Comparison of ENCODE assay signal across 11 cellular contexts in genomic region chr4:118869808-118870342, GRCh38. TPM values are rescaled to one million over a fixed set of nuclear protein-coding genes. Genes with fewer than 3 reads are reported as not detected.
DNase-seq lines count a peak whose midpoint lies in the region; ATAC-seq and TF ChIP-seq lines count a peak whose summit lies in the region.
"Had no signal": no experiment of that assay in that cellular context is flagged by ENCODE, and none has a peak within 500 bp of the region (broad histone marks: within the 10 kb centered on the region; RNA-seq: fewer than 3 reads in every experiment).

No MANE protein-coding gene starts in this region.

- no peak overlapping the region for H3K27ac Mint-ChIP-seq in stimulated activated effector memory CD8-positive, alpha-beta T cell treated with anti-CD3 and anti-CD28 coated beads, Interleukin-12 subunit alpha, Interleukin-12 subunit beta, amount 100 ng/mL, for 72 hours

- no peak overlapping the region for H3K4me3 Mint-ChIP-seq in stimulated activated effector memory CD8-positive, alpha-beta T cell treated with anti-CD3 and anti-CD28 coated beads, Interleukin-12 subunit alpha, Interleukin-12 subunit beta, amount 100 ng/mL, for 72 hours

- intact Hi-C loops in left cardiac atrium (cut with DNase I), result no loop called here

- no peaks in the 10 kb centered on the region for H3K36me3 Mint-ChIP-seq in stimulated activated effector memory CD8-positive, alpha-beta T cell treated with anti-CD3 and anti-CD28 coated beads, Interleukin-12 subunit alpha, Interleukin-12 subunit beta, amount 100 ng/mL, for 72 hours

- no peak for TF ChIP-seq CTCF in astrocyte of the spinal cord (IDR thresholded peaks at IDR 0.05; ENCODE audit: low read depth, low read length)

- in situ Hi-C loops in astrocyte of the spinal cord (cut with HindIII; ENCODE audit: low sequenced_read_pairs), result no loop called here

- peak; percentile 21 to 34 for ATAC-seq in left cardiac atrium
- ATAC-seq in stimulated activated effector memory CD8-positive, alpha-beta T cell treated with anti-CD3 and anti-CD28 coated beads, Interleukin-12 subunit alpha, Interleukin-12 subunit beta, amount 100 ng/mL, for 72 hours, result peak; percentile 19

- H3K4me3 ChIP-seq in astrocyte of the spinal cord (ENCODE audit: low read depth, low read length), result no peak overlapping the region
- H3K4me3 ChIP-seq: PC-9, right lobe of liver had no signal

- no peaks in the 10 kb centered on the region for H3K9me3 Mint-ChIP-seq in stimulated activated effector memory CD8-positive, alpha-beta T cell treated with anti-CD3 and anti-CD28 coated beads, Interleukin-12 subunit alpha, Interleukin-12 subunit beta, amount 100 ng/mL, for 72 hours

- peak; percentile 2 for DNase-seq in DMS 273 (lab: John Stamatoyannopoulos, UW; ENCODE audit: unreplicated experiment)
- DNase-seq in DMS 273 treated with DMSO at 0.1 percent for 48 hours (lab: John Stamatoyannopoulos, UW), result no peak
- DNase-seq in astrocyte of the spinal cord (ENCODE audit: low read depth, low spot score), result peak; percentile 41
- no peak for DNase-seq in left cardiac atrium
- no peak for DNase-seq in stimulated activated effector memory CD8-positive, alpha-beta T cell treated with anti-CD3 and anti-CD28 coated beads, Interleukin-12 subunit alpha, Interleukin-12 subunit beta, amount 100 ng/mL, for 72 hours (ENCODE audit: low spot score in 2 of 2)
- no peak for DNase-seq in LoVo (ENCODE audit: low spot score)
- no peak for DNase-seq in T-helper 9 cell
- DNase-seq in activated CD4-positive, CD25-positive, alpha-beta regulatory T cell treated with anti-CD3 and anti-CD28 coated beads, Interleukin-2, amount 50 U/mL, for 72 hours, result no peak
- DNase-seq: activated CD8-positive, alpha-beta memory T cell treated with anti-CD3 and anti-CD28 coated beads, Interleukin-2, amount 50 U/mL, for 4 hours; PC-9; right lobe of liver had no signal

- H3K4me1 Mint-ChIP-seq in stimulated activated effector memory CD8-positive, alpha-beta T cell treated with anti-CD3 and anti-CD28 coated beads, Interleukin-12 subunit alpha, Interleukin-12 subunit beta, amount 100 ng/mL, for 72 hours, result peaks cover 6% of the 10 kb centered on the region

RNA-seq across cellular contexts. Expression of gene SYNPO2, which starts 18.8 kb away (rescaled TPM):
- 10 to 100 TPM; 67.6 to 94.4 TPM for total RNA-seq in left cardiac atrium

RNA-seq across cellular contexts. Expression of gene SEC24D, which starts 33.9 kb away (rescaled TPM):
- total RNA-seq in left cardiac atrium, result 10 to 100 TPM; 23.6 to 42.7 TPM

Comparison
In these comparisons a context has a peak if more than half of its experiments do, and no peak if none do; other contexts are left out.
1. DNase-seq: peak in DMS 273 (single experiment) and astrocyte of the spinal cord (single experiment); none in DMS 273 treated with DMSO at 0.1 percent for 48 hours (single experiment), left cardiac atrium (single experiment), stimulated activated effector memory CD8-positive, alpha-beta T cell treated with anti-CD3 and anti-CD28 coated beads, Interleukin-12 subunit alpha, Interleukin-12 subunit beta, amount 100 ng/mL, for 72 hours (0 of 2), LoVo (single experiment), T-helper 9 cell (single experiment) and activated CD4-positive, CD25-positive, alpha-beta regulatory T cell treated with anti-CD3 and anti-CD28 coated beads, Interleukin-2, amount 50 U/mL, for 72 hours (single experiment).